In the genomic region with DNA sequence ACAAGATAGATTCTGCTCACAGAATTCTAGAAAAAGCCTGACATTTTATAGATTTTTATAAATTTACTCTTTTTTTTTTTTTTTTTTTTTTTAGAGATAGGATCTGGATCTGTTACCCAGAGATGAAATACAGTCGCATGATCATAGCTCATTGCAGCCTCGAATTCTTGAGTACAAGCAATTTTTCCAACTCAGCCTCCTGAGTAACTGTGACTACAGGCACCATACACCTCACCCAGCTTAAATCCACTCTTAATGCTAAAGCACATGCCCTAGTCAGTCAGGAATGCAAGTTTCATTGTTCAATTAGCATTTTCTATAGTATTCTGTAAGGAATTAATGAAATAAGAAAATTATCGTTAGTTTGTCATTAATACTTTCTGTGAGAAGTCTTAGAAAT, we compare ENCODE assay signal across 23 cellular contexts. TPM values are rescaled to one million over a fixed set of nuclear protein-coding genes. Genes with fewer than 3 reads are reported as not detected.
DNase-seq lines count a peak whose midpoint lies in the region; ATAC-seq and TF ChIP-seq lines count a peak whose summit lies in the region.
"Had no signal": no experiment of that assay in that cellular context is flagged by ENCODE, and none has a peak within 500 bp of the region (broad histone marks: within the 10 kb centered on the region; RNA-seq: fewer than 3 reads in every experiment).

No MANE protein-coding gene starts in this region.

- no peak for TF ChIP-seq POLR2A in vagina (IDR thresholded peaks at IDR 0.05)

- H3K9ac ChIP-seq in adipocyte (ENCODE audit: low read length) (peak overlapping the region; percentile 30), mesenchymal stem cell (ENCODE audit: low read length) (peak overlapping the region; percentile 91)

- H2BK12ac ChIP-seq in mesenchymal stem cell (ENCODE audit: low read length in 2 of 2): peak overlapping the region in 1 of 2 experiments; percentile 15

- H3K27ac ChIP-seq in mesenchymal stem cell (ENCODE audit: low read length, poor library complexity, severe bottlenecking): no peak overlapping the region
- peak overlapping the region; percentile 72 for H3K27ac ChIP-seq in vagina
- H3K27ac ChIP-seq: adrenal gland, lower lobe of right lung, RWPE1 had no signal

- H3K27me3 Mint-ChIP-seq in activated naive CD4-positive, alpha-beta T cell treated with anti-CD3 and anti-CD28 coated beads, Interleukin-2, amount 50 U/mL, for 24 hours: no peaks in the 10 kb centered on the region
- no peaks in the 10 kb centered on the region for H3K27me3 Mint-ChIP-seq in activated naive CD4-positive, alpha-beta T cell treated with anti-CD3 and anti-CD28 coated beads for 36 hours (ENCODE audit: low read depth)
- H3K27me3 Mint-ChIP-seq: activated B cell treated with CpG ODN at 0.5 μM for 24 hours had no signal

- no peaks in the 10 kb centered on the region for H3K9me3 ChIP-seq in adipocyte (ENCODE audit: control insufficient read depth, low read length)
- H3K9me3 ChIP-seq in mesenchymal stem cell (ENCODE audit: control insufficient read depth, low read length): no peaks in the 10 kb centered on the region
- H3K9me3 ChIP-seq in vagina: no peaks in the 10 kb centered on the region
- H3K9me3 ChIP-seq: A549, adrenal gland, lower lobe of right lung had no signal

- H3K4me1 ChIP-seq in adipocyte (ENCODE audit: control insufficient read depth, insufficient read depth, low read length) (peaks cover 58% of the 10 kb centered on the region), mesenchymal stem cell (ENCODE audit: control insufficient read depth, insufficient read depth, low read depth, low read length) (no peaks in the 10 kb centered on the region), vagina (peaks cover 13% of the 10 kb centered on the region)
- H3K4me1 ChIP-seq: lower lobe of right lung had no signal

- no peak for TF ChIP-seq CTCF in vagina (IDR thresholded peaks at IDR 0.05)

- no peak overlapping the region for H2AFZ ChIP-seq in mesenchymal stem cell (ENCODE audit: low read depth, low read length)

- intact Hi-C loops in activated naive CD4-positive, alpha-beta T cell treated with anti-CD3 and anti-CD28 coated beads for 36 hours (cut with micrococcal nuclease): loop anchor here (5.0 kb wide), 1 partner anchor 107 kb away; no protein-coding TSS in a partner anchor
- intact Hi-C loops in vagina (cut with DNase I): no loop called here

- H2BK15ac ChIP-seq in mesenchymal stem cell (ENCODE audit: low read depth, poor library complexity, severe bottlenecking): no peak overlapping the region

- no peak for DNase-seq in activated naive CD4-positive, alpha-beta T cell treated with anti-CD3 and anti-CD28 coated beads for 36 hours
- peak; percentile 46 for DNase-seq in adipocyte (ENCODE audit: low read depth)
- DNase-seq in mesenchymal stem cell: peak; percentile 16
- DNase-seq in vagina (ENCODE audit: extremely low spot score in 2 of 2): no peak
- no peak for DNase-seq in activated T-cell treated with anti-CD3 and anti-CD28 coated beads for 4 hours
- DNase-seq: activated B cell treated with CpG ODN at 0.5 μM for 24 hours; activated CD4-positive, alpha-beta T cell treated with anti-CD3 and anti-CD28 coated beads, Interleukin-2, amount 50 U/mL, for 48 hours; activated CD8-positive, alpha-beta memory T cell treated with anti-CD3 and anti-CD28 coated beads, Interleukin-2, amount 50 U/mL, for 48 hours; adrenal gland; caudate nucleus; DMS79 treated with DMSO at 0.1 percent for 48 hours; GOT3; lower lobe of right lung; NCI-H524; occipital lobe; retina; T1000; trophoblast cell had no signal

- H3K23ac ChIP-seq in mesenchymal stem cell (ENCODE audit: low read length in 2 of 2): no peak overlapping the region

- no peak overlapping the region for H3K14ac ChIP-seq in mesenchymal stem cell (ENCODE audit: low read length in 2 of 2)

- H3K36me3 Mint-ChIP-seq in activated naive CD4-positive, alpha-beta T cell treated with anti-CD3 and anti-CD28 coated beads, Interleukin-2, amount 50 U/mL, for 24 hours: no peaks in the 10 kb centered on the region
- H3K36me3 Mint-ChIP-seq in activated naive CD4-positive, alpha-beta T cell treated with anti-CD3 and anti-CD28 coated beads for 36 hours (ENCODE audit: low read depth): no peaks in the 10 kb centered on the region

- no peak overlapping the region for H3K4me3 ChIP-seq in adipocyte (ENCODE audit: low read length)
- H3K4me3 ChIP-seq in mesenchymal stem cell (ENCODE audit: insufficient read depth in 1 of 2, low read depth in 1 of 2, low read length in 2 of 2): no peak overlapping the region
- H3K4me3 ChIP-seq in vagina: no peak overlapping the region
- H3K4me3 ChIP-seq: A549, adrenal gland, lower lobe of right lung had no signal

- ATAC-seq in HG03571 (IDR thresholded peaks at IDR 0.05; ENCODE audit: unreplicated experiment) (no peak), GM18517 (IDR thresholded peaks at IDR 0.05; ENCODE audit: unreplicated experiment) (no peak)
- ATAC-seq: A549, lower lobe of right lung had no signal

- peak overlapping the region; percentile 39 for H4K91ac ChIP-seq in mesenchymal stem cell (ENCODE audit: low read length)

- peak overlapping the region; percentile 18 for H3K27ac Mint-ChIP-seq in activated naive CD4-positive, alpha-beta T cell treated with anti-CD3 and anti-CD28 coated beads, Interleukin-2, amount 50 U/mL, for 24 hours
- no peak overlapping the region for H3K27ac Mint-ChIP-seq in activated naive CD4-positive, alpha-beta T cell treated with anti-CD3 and anti-CD28 coated beads for 36 hours
- H3K27ac Mint-ChIP-seq: activated B cell treated with CpG ODN at 0.5 μM for 24 hours had no signal

- H2AK5ac ChIP-seq in mesenchymal stem cell (ENCODE audit: low read length, severe bottlenecking): no peak overlapping the region

- H3K4me1 Mint-ChIP-seq in activated naive CD4-positive, alpha-beta T cell treated with anti-CD3 and anti-CD28 coated beads, Interleukin-2, amount 50 U/mL, for 24 hours: peaks cover 44% of the 10 kb centered on the region
- peaks cover 29% of the 10 kb centered on the region for H3K4me1 Mint-ChIP-seq in activated naive CD4-positive, alpha-beta T cell treated with anti-CD3 and anti-CD28 coated beads for 36 hours (ENCODE audit: low read depth)
- H3K4me1 Mint-ChIP-seq: activated B cell treated with CpG ODN at 0.5 μM for 24 hours had no signal

- H3K4ac ChIP-seq in mesenchymal stem cell (ENCODE audit: low read depth in 1 of 2, low read length in 2 of 2): peak overlapping the region in 1 of 2 experiments; percentile 60

- H3K27me3 ChIP-seq in adipocyte (replicated peaks; ENCODE audit: control insufficient read depth, insufficient read depth, low read length) (no peaks in the 10 kb centered on the region), mesenchymal stem cell (ENCODE audit: control insufficient read depth in 1 of 2, insufficient read depth in 1 of 2, low read length in 2 of 2) (no peaks in the 10 kb centered on the region), vagina (no peaks in the 10 kb centered on the region)
- H3K27me3 ChIP-seq: adrenal gland had no signal

- WGBS in mesenchymal stem cell: 49% methylated on average over 2 of the region's 3 CpGs

- no peak overlapping the region for H3K4me3 Mint-ChIP-seq in activated naive CD4-positive, alpha-beta T cell treated with anti-CD3 and anti-CD28 coated beads, Interleukin-2, amount 50 U/mL, for 24 hours
- H3K4me3 Mint-ChIP-seq in activated naive CD4-positive, alpha-beta T cell treated with anti-CD3 and anti-CD28 coated beads for 36 hours: no peak overlapping the region
- H3K4me3 Mint-ChIP-seq: activated B cell treated with CpG ODN at 0.5 μM for 24 hours had no signal

- no peak overlapping the region for H2BK120ac ChIP-seq in mesenchymal stem cell (ENCODE audit: low read depth, low read length)

- H3K9me3 Mint-ChIP-seq in activated naive CD4-positive, alpha-beta T cell treated with anti-CD3 and anti-CD28 coated beads, Interleukin-2, amount 50 U/mL, for 24 hours: no peaks in the 10 kb centered on the region
- no peaks in the 10 kb centered on the region for H3K9me3 Mint-ChIP-seq in activated naive CD4-positive, alpha-beta T cell treated with anti-CD3 and anti-CD28 coated beads for 36 hours
- H3K9me3 Mint-ChIP-seq: activated B cell treated with CpG ODN at 0.5 μM for 24 hours had no signal

- no peak overlapping the region for H3K4me2 ChIP-seq in mesenchymal stem cell (ENCODE audit: low read length, poor library complexity, severe bottlenecking)

- peak overlapping the region; percentile 37 to 83 for H3K18ac ChIP-seq in mesenchymal stem cell (ENCODE audit: low read depth in 1 of 2, low read length in 2 of 2)

- CTCF ChIA-PET in activated naive CD4-positive, alpha-beta T cell treated with anti-CD3 and anti-CD28 coated beads for 36 hours (lab: Charles Lee): interaction anchor here (0.7 to 2.1 kb wide), 6 partner anchors 122 to 885 kb away, joined by 3 to 21 read pairs (median 8); no protein-coding TSS in a partner anchor

- no peaks in the 10 kb centered on the region for H3K36me3 ChIP-seq in adipocyte (ENCODE audit: control insufficient read depth, insufficient read depth, low read length, severe bottlenecking)
- no peaks in the 10 kb centered on the region for H3K36me3 ChIP-seq in mesenchymal stem cell (ENCODE audit: control insufficient read depth in 1 of 2, insufficient read depth in 2 of 2, low read depth in 1 of 2, low read length in 2 of 2)
- no peaks in the 10 kb centered on the region for H3K36me3 ChIP-seq in vagina
- H3K36me3 ChIP-seq: adrenal gland, lower lobe of right lung had no signal

- no peaks in the 10 kb centered on the region for H3K79me1 ChIP-seq in mesenchymal stem cell (replicated peaks; ENCODE audit: low read length, poor library complexity, severe bottlenecking)

- H4K8ac ChIP-seq in mesenchymal stem cell (ENCODE audit: low read length): no peak overlapping the region

- no peak overlapping the region for H2BK5ac ChIP-seq in mesenchymal stem cell (ENCODE audit: low read depth, low read length, poor library complexity, severe bottlenecking)

RNA-seq across cellular contexts. Expression of gene WDR75, which starts 32.1 kb away (rescaled TPM):
- total RNA-seq in activated naive CD4-positive, alpha-beta T cell treated with anti-CD3 and anti-CD28 coated beads for 36 hours: 10 to 100 TPM; 69.7 to 72.7 TPM
- 27.2 TPM for polyA plus RNA-seq in mesenchymal stem cell (2013, experiment 1 of 2)
- polyA plus RNA-seq in mesenchymal stem cell (2013, experiment 2 of 2): 27.3 TPM
- 30.7 TPM for total RNA-seq in vagina

Comparison
In these comparisons a context has a peak if more than half of its experiments do, and no peak if none do; other contexts are left out.
1. DNase-seq: peak in adipocyte (single experiment) and mesenchymal stem cell (single experiment); none in activated naive CD4-positive, alpha-beta T cell treated with anti-CD3 and anti-CD28 coated beads for 36 hours (single experiment), vagina (0 of 2) and activated T-cell treated with anti-CD3 and anti-CD28 coated beads for 4 hours (single experiment).